Comparison of ENCODE assay signal across 24 cellular contexts in the genomic region with DNA sequence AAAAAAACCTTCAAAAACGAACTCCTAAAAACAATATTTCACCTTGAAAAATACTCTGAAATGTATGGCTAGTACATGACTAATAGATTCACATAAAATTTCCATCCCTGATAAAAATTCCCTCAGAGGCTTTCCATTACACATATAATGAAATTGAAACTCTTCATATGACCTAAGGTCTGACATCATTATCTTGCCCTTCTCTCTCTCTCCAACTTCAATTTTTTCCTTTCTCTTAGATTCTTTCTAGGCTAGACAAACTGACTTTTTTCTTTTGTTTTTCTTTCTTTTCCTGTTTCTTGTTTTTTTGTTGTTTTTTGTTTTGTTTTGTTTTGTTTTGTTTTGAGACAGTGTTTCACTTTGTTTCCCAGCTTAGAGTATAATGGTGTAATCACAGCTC.
"Had no signal": no experiment of that assay in that cellular context is flagged by ENCODE, and none has a peak within 500 bp of the region (broad histone marks: within the 10 kb centered on the region; RNA-seq: fewer than 3 reads in every experiment).

No MANE protein-coding gene starts in this region.

- H3K4me1 Mint-ChIP-seq: naive thymus-derived CD4-positive, alpha-beta T cell; stimulated activated effector memory CD8-positive, alpha-beta T cell treated with anti-CD3 and anti-CD28 coated beads, Interleukin-12 subunit alpha, Interleukin-12 subunit beta, amount 100 ng/mL, for 72 hours had no signal

- H3K36me3 Mint-ChIP-seq: naive thymus-derived CD4-positive, alpha-beta T cell; neural progenitor cell; stimulated activated effector memory CD8-positive, alpha-beta T cell treated with anti-CD3 and anti-CD28 coated beads, Interleukin-12 subunit alpha, Interleukin-12 subunit beta, amount 100 ng/mL, for 72 hours had no signal

- DNase-seq: dermis blood vessel endothelial cell; effector memory CD4-positive, alpha-beta T cell; erythroblast; esophagus squamous epithelium; foreskin melanocyte; glutamatergic neuron; heart right ventricle; hippocampal formation; left cardiac atrium; left lung; mesendoderm; midbrain; naive thymus-derived CD4-positive, alpha-beta T cell; stimulated activated CD4-positive, alpha-beta T cell treated with anti-CD3 and anti-CD28 coated beads, Interleukin-2, amount 100 ng/mL, for 24 hours; stimulated activated CD4-positive, alpha-beta T cell treated with anti-CD3 and anti-CD28 coated beads, Interleukin-4, amount 100 ng/mL, for 24 hours; stimulated activated naive CD4-positive, alpha-beta T cell treated with Interleukin-2 at 50 U/mL for 16 hours; substantia nigra; testis; tibial artery; upper lobe of left lung had no signal

- ATAC-seq: heart right ventricle; left cardiac atrium; left lung; naive thymus-derived CD4-positive, alpha-beta T cell; sciatic nerve; stimulated activated effector memory CD8-positive, alpha-beta T cell treated with anti-CD3 and anti-CD28 coated beads, Interleukin-12 subunit alpha, Interleukin-12 subunit beta, amount 100 ng/mL, for 72 hours had no signal

- H3K27me3 Mint-ChIP-seq: naive thymus-derived CD4-positive, alpha-beta T cell had no signal

- H3K27ac Mint-ChIP-seq: naive thymus-derived CD4-positive, alpha-beta T cell; neural progenitor cell; stimulated activated effector memory CD8-positive, alpha-beta T cell treated with anti-CD3 and anti-CD28 coated beads, Interleukin-12 subunit alpha, Interleukin-12 subunit beta, amount 100 ng/mL, for 72 hours had no signal

- H3K4me3 Mint-ChIP-seq: naive thymus-derived CD4-positive, alpha-beta T cell; nephron; neural progenitor cell; stimulated activated effector memory CD8-positive, alpha-beta T cell treated with anti-CD3 and anti-CD28 coated beads, Interleukin-12 subunit alpha, Interleukin-12 subunit beta, amount 100 ng/mL, for 72 hours had no signal
